ENCODE assay signal across 8 cellular contexts in the genomic region with DNA sequence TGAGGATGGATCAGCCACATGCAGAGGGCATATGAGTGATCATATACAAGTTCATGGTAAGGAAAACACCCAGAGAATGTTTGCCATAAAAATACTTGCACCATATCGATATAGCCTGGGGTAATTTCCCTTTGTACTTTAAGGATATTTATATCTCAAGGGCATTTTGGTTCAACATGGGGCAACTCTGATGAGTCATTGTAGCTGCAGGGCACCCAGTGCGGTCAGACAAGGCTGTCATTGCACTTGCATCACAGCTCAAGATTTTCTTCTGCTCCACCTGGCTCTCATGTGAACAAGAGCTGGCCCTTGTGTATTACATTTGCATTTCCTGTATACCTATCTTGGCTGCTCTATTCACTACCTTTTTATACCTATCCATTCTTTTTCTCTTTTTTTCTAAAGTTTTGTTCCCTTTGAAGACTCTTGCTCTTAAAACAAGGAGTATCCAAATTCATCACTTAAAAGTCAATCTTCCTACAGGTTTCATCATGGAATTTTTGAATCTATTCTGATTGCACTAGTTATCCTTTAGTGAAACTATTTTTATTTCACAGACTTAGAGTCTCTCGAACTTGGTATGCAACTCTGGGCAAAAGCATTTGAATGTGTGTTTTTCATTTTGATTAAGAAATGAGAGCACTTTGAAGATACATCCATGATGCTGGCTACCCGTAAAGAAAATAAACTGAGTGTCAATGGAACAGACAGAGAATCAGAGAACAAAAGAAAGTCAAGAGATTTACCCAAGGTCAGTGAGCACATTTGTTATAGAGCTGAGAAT.
DNase-seq lines count a peak whose midpoint lies in the region; ATAC-seq and TF ChIP-seq lines count a peak whose summit lies in the region.

No MANE protein-coding gene starts in this region.

- peaks cover 0 to 8% of the 10 kb centered on the region in 2 donors for H3K27me3 Mint-ChIP-seq in CD4-positive, alpha-beta memory T cell

- CTCF ChIA-PET in RWPE1 (lab: Yijun Ruan, JAX): interaction anchor here (1.0 kb wide), 1 partner anchor 367 kb away, joined by 3 read pairs; no protein-coding TSS in a partner anchor
- CTCF ChIA-PET in CD4-positive, alpha-beta memory T cell (lab: Charles Lee; ENCODE audit: partially characterized antibody): no interaction called here

- H3K4me1 Mint-ChIP-seq in CD4-positive, alpha-beta memory T cell: no peaks in the 10 kb centered on the region

- no peak overlapping the region for H3K4me3 ChIP-seq in CD4-positive, alpha-beta memory T cell (ENCODE audit: low read length in 2 of 2)

- H3K27ac ChIP-seq in RWPE1: no peak overlapping the region
- no peak overlapping the region for H3K27ac ChIP-seq in CD4-positive, alpha-beta memory T cell (ENCODE audit: low read depth, low read length)

- H3K9me3 Mint-ChIP-seq in CD4-positive, alpha-beta memory T cell: no peaks in the 10 kb centered on the region

- no peaks in the 10 kb centered on the region for H3K27me3 ChIP-seq in CD4-positive, alpha-beta memory T cell (ENCODE audit: insufficient read depth, low read length)

- peak; percentile 56 for DNase-seq in GM04504 (ENCODE audit: low read depth)
- DNase-seq in RWPE1 (ENCODE audit: low spot score): peak; percentile 79
- DNase-seq in hepatic stellate cell (ENCODE audit: low spot score): peak; percentile 2
- no peak for DNase-seq in NCI-H2081 treated with DMSO at 0.1 percent for 48 hours (lab: John Stamatoyannopoulos, UW)
- DNase-seq in DMS79 treated with DMSO at 0.1 percent for 48 hours (lab: John Stamatoyannopoulos, UW): no peak
- DNase-seq in CD4-positive, alpha-beta memory T cell: no peak
- no peak for DNase-seq in activated effector memory CD4-positive, alpha-beta T cell treated with Interleukin-2 at 50 U/mL for 16 hours

- no peak overlapping the region for H3K27ac Mint-ChIP-seq in CD4-positive, alpha-beta memory T cell

- no peak overlapping the region for H3K4me3 Mint-ChIP-seq in CD4-positive, alpha-beta memory T cell

- H3K9me3 ChIP-seq in CD4-positive, alpha-beta memory T cell (ENCODE audit: control insufficient read depth in 1 of 2, low read length in 2 of 2): no peaks in the 10 kb centered on the region

- H3K4me1 ChIP-seq in CD4-positive, alpha-beta memory T cell (ENCODE audit: insufficient read depth, low read length): no peaks in the 10 kb centered on the region

- H3K36me3 ChIP-seq in CD4-positive, alpha-beta memory T cell (ENCODE audit: insufficient read depth, low read length): no peaks in the 10 kb centered on the region

- intact Hi-C loops in CD4-positive, alpha-beta memory T cell (cut with micrococcal nuclease): no loop called here

- peak; percentile 43 for ATAC-seq in HG03060 (IDR thresholded peaks at IDR 0.05; ENCODE audit: low read depth, unreplicated experiment)

- no peak for TF ChIP-seq CTCF in RWPE1 (conservative IDR thresholded peaks at IDR 0.05; ENCODE audit: low read depth)

- H3K36me3 Mint-ChIP-seq in CD4-positive, alpha-beta memory T cell: no peaks in the 10 kb centered on the region

- POLR2A ChIA-PET in RWPE1 (lab: Yijun Ruan, JAX; ENCODE audit: low non-redundant PET): no interaction called here
- POLR2A ChIA-PET in CD4-positive, alpha-beta memory T cell (lab: Charles Lee; ENCODE audit: partially characterized antibody): no interaction called here

Comparison
In these comparisons a context has a peak if more than half of its experiments do, and no peak if none do; other contexts are left out.
1. DNase-seq: peak in GM04504 (single experiment), RWPE1 (single experiment) and hepatic stellate cell (single experiment); none in NCI-H2081 treated with DMSO at 0.1 percent for 48 hours (single experiment), DMS79 treated with DMSO at 0.1 percent for 48 hours (single experiment), CD4-positive, alpha-beta memory T cell (0 of 5) and activated effector memory CD4-positive, alpha-beta T cell treated with Interleukin-2 at 50 U/mL for 16 hours (single experiment).